1 cellular context compared by ENCODE assay signal in genomic region chr16:19419691-19420060, GRCh38.
TF ChIP-seq lines count a peak whose summit lies in the region.

No MANE protein-coding gene starts in this region.

TF ChIP-seq in HCT116, 20 proteins besides CTCF, POLR2A, EP300 and RAD21 (continued from another document):
- TF ChIP-seq EZH2 (IDR thresholded peaks at IDR 0.05) (no peak), CEBPB (IDR thresholded peaks at IDR 0.05; ENCODE audit: low read depth) (peak; percentile 89), ZBTB33 (IDR thresholded peaks at IDR 0.05; ENCODE audit: extremely low read depth, insufficient replicate concordance, low read length) (peak; percentile 50)
